23 cellular contexts compared by ENCODE assay signal in genomic region chr3:152470095-152470494, GRCh38.
"Had no signal": no experiment of that assay in that cellular context is flagged by ENCODE, and none has a peak within 500 bp of the region (broad histone marks: within the 10 kb centered on the region; RNA-seq: fewer than 3 reads in every experiment).

No MANE protein-coding gene starts in this region.

- H3K27me3 ChIP-seq: left lung, uterus had no signal

- H3K36me3 ChIP-seq: uterus had no signal

- H3K4me1 ChIP-seq: uterus had no signal

- H3K9me3 Mint-ChIP-seq: activated naive CD4-positive, alpha-beta T cell treated with anti-CD3 and anti-CD28 coated beads, Interleukin-2, amount 10 ng/mL, durations not matched to agents 7 days and 5 days; activated T-helper 1 cell treated with anti-CD3 and anti-CD28 coated beads, Interleukin-12 subunit alpha, Interleukin-12 subunit beta, Interleukin-2, Interleukin-4 antibody, amounts not matched to agents 30 ng/mL and 10 ng/mL and 1 ng/mL, durations not matched to agents 14 hours and 24 hours and 36 hours; effector memory CD8-positive, alpha-beta T cell; T-helper 2 cell treated with Interferon-gamma antibody and Interleukin-4, amounts not matched to agents 5 μg/mL and 100 μg/mL, for 36 hours had no signal

- H3K4me3 Mint-ChIP-seq: activated CD4-positive, alpha-beta T cell treated with anti-CD3 and anti-CD28 coated beads for 36 hours; activated naive CD4-positive, alpha-beta T cell treated with anti-CD3 and anti-CD28 coated beads, Interleukin-2, amount 10 ng/mL, durations not matched to agents 7 days and 5 days; activated T-helper 1 cell treated with anti-CD3 and anti-CD28 coated beads, Interleukin-12 subunit alpha, Interleukin-12 subunit beta, Interleukin-2, Interleukin-4 antibody, amounts not matched to agents 30 ng/mL and 10 ng/mL and 1 ng/mL, durations not matched to agents 14 hours and 24 hours and 36 hours; effector memory CD8-positive, alpha-beta T cell; T-helper 2 cell treated with Interferon-gamma antibody and Interleukin-4, amounts not matched to agents 5 μg/mL and 100 μg/mL, for 36 hours had no signal

- DNase-seq: activated CD4-positive, alpha-beta T cell treated with anti-CD3 and anti-CD28 coated beads for 36 hours; activated CD4-positive, alpha-beta T cell treated with anti-CD3 and anti-CD28 coated beads, Interleukin-2, amount 50 U/mL, for 4 hours; activated CD4-positive, CD25-positive, alpha-beta regulatory T cell; activated gamma-delta T cell; activated naive CD4-positive, alpha-beta T cell treated with anti-CD3 and anti-CD28 coated beads, Interleukin-2, amount 10 ng/mL, durations not matched to agents 7 days and 5 days; activated T-cell treated with anti-CD3 and anti-CD28 coated beads, Interleukin-2, amount 50 U/mL, for 1 hour; amygdala; caudate nucleus; cortex of kidney; effector memory CD8-positive, alpha-beta T cell; head of caudate nucleus; hypothalamus; left lung; lower lobe of right lung; naive B cell; right cardiac atrium; stimulated activated CD4-positive, alpha-beta T cell treated with anti-CD3 and anti-CD28 coated beads, Interleukin-15, amount 100 ng/mL, for 24 hours; stimulated activated CD4-positive, alpha-beta T cell treated with anti-CD3 and anti-CD28 coated beads, Interleukin-2, amount 100 ng/mL, for 24 hours; stimulated activated naive CD8-positive, alpha-beta T cell treated with anti-CD3 and anti-CD28 coated beads, Interleukin-15, Interleukin-2, amounts not matched to agents 100 U/mL and 50 U/mL, for 24 hours; uterus had no signal

- H3K27me3 Mint-ChIP-seq: activated CD4-positive, alpha-beta T cell treated with anti-CD3 and anti-CD28 coated beads for 36 hours; activated naive CD4-positive, alpha-beta T cell treated with anti-CD3 and anti-CD28 coated beads, Interleukin-2, amount 10 ng/mL, durations not matched to agents 7 days and 5 days; effector memory CD8-positive, alpha-beta T cell; naive B cell had no signal

- H3K4me3 ChIP-seq: left lung, lower lobe of right lung, thoracic aorta, uterus had no signal

- ATAC-seq: activated CD4-positive, alpha-beta T cell treated with anti-CD3 and anti-CD28 coated beads for 36 hours; effector memory CD8-positive, alpha-beta T cell; left lung; lower lobe of right lung; right cardiac atrium; stimulated activated naive CD8-positive, alpha-beta T cell treated with anti-CD3 and anti-CD28 coated beads, Interleukin-15, Interleukin-2, amounts not matched to agents 100 U/mL and 50 U/mL, for 24 hours had no signal

- H3K27ac Mint-ChIP-seq: activated CD4-positive, alpha-beta T cell treated with anti-CD3 and anti-CD28 coated beads for 36 hours; activated T-helper 1 cell treated with anti-CD3 and anti-CD28 coated beads, Interleukin-12 subunit alpha, Interleukin-12 subunit beta, Interleukin-2, Interleukin-4 antibody, amounts not matched to agents 30 ng/mL and 10 ng/mL and 1 ng/mL, durations not matched to agents 14 hours and 24 hours and 36 hours; T-helper 2 cell treated with Interferon-gamma antibody and Interleukin-4, amounts not matched to agents 5 μg/mL and 100 μg/mL, for 36 hours had no signal

- H3K27ac ChIP-seq: left lung, lower lobe of right lung, thoracic aorta, uterus had no signal

- H3K9me3 ChIP-seq: left lung, lower lobe of right lung, thoracic aorta, uterus had no signal
